In genomic region chr6:146300540-146300939, GRCh38 we compare ENCODE assay signal across 22 cellular contexts.
DNase-seq lines count a peak whose midpoint lies in the region; ATAC-seq, FAIRE-seq and TF ChIP-seq lines count a peak whose summit lies in the region.
"Had no signal": no experiment of that assay in that cellular context is flagged by ENCODE, and none has a peak within 500 bp of the region (broad histone marks: within the 10 kb centered on the region; RNA-seq: fewer than 3 reads in every experiment).

No MANE protein-coding gene starts in this region.

- no peak for TF ChIP-seq EP300 in SK-N-SH (IDR thresholded peaks at IDR 0.05; ENCODE audit: borderline replicate concordance in 1 of 2, low read depth in 1 of 2, low read length in 1 of 2)

- H3K4me1 ChIP-seq in SK-N-SH (ENCODE audit: control insufficient read depth in 1 of 2, insufficient read depth in 2 of 2, low read depth in 1 of 2, low read length in 1 of 2) = peaks cover 0 to 8% of the 10 kb centered on the region in 2 experiments; a peak in 2 of 4 replicates

- CTCF ChIA-PET in SK-N-SH (lab: Yijun Ruan, JAX) = no interaction called here

- no peaks in the 10 kb centered on the region for H3F3A ChIP-seq in SK-N-SH (replicated peaks; ENCODE audit: insufficient read depth)

- POLR2A ChIA-PET in SK-N-SH (lab: Yijun Ruan, JAX) = no interaction called here

- no peaks in the 10 kb centered on the region for H3K36me3 ChIP-seq in SK-N-SH (replicated peaks in 1 of 2; ENCODE audit: control insufficient read depth in 1 of 2, insufficient read depth in 2 of 2, low read length in 1 of 2)
- H3K36me3 ChIP-seq: HAP-1, MG63 had no signal

- no peaks in the 10 kb centered on the region for H3K79me2 ChIP-seq in SK-N-SH (ENCODE audit: insufficient read depth)

- no peaks in the 10 kb centered on the region for H3K27me3 ChIP-seq in SK-N-SH (ENCODE audit: insufficient read depth)
- H3K27me3 ChIP-seq: MG63 had no signal

- intact Hi-C loops in head of caudate nucleus (cut with DNase I) = no loop called here

- no peak overlapping the region for H3K4me3 ChIP-seq in SK-N-SH (ENCODE audit: low read depth in 2 of 2, low read length in 1 of 2)
- H3K4me3 ChIP-seq: GM23248, HAP-1, MG63 had no signal

- DNase-seq in SK-N-SH (no peak), SK-N-DZ (ENCODE audit: low spot score) (peak; percentile 6), head of caudate nucleus (no peak), NCI-H2171 treated with DMSO at 0.1 percent for 48 hours (lab: John Stamatoyannopoulos, UW) (no peak)
- DNase-seq in effector CD4-positive, alpha-beta T cell = no peak
- DNase-seq: Calu3; CD8-positive, alpha-beta memory T cell; DMS79; GM23248; MG63; NCI-H1417 treated with DMSO at 0.1 percent for 48 hours; NCI-H187; NCI-H69; NK-92 treated with Interleukin-12 subunit alpha and Interleukin-12 subunit beta, amount 100 ng/mL, for 24 hours; SHP77 treated with DMSO at 0.1 percent for 48 hours; T-cell had no signal

- H3K9ac ChIP-seq in SK-N-SH = no peak overlapping the region
- H3K9ac ChIP-seq: GM23248 had no signal

- 47% methylated on average over 3 of the region's 3 CpGs for WGBS in SK-N-SH (ENCODE audit: low lambda C conversion rate)

- TF ChIP-seq CTCF in SK-N-SH (IDR thresholded peaks at IDR 0.05) = no peak

- H3K27ac ChIP-seq in SK-N-SH (ENCODE audit: low read depth in 2 of 2, low read length in 1 of 2) = peak overlapping the region in 1 of 2 experiments; percentile 64; a peak in 2 of 4 replicates
- H3K27ac ChIP-seq: C4-2B, GM23248, RWPE1 had no signal

- H2AFZ ChIP-seq in SK-N-SH (ENCODE audit: low read depth) = no peak overlapping the region
- H2AFZ ChIP-seq: GM23248 had no signal

- ATAC-seq in SK-N-SH treated with all-trans-retinoic acid at 6 μM for 48 hours = peak; percentile 55; the same call in 1 of the 3 replicates
- ATAC-seq: T-cell had no signal

- no peaks in the 10 kb centered on the region for H3K9me2 ChIP-seq in SK-N-SH

- FAIRE-seq in islet of Langerhans (lab: Jason Lieb, UNC) = peak; percentile 89
- FAIRE-seq: HTR-8/SVneo had no signal

- TF ChIP-seq RAD21 in SK-N-SH (IDR thresholded peaks at IDR 0.05; ENCODE audit: low read length) = no peak

- no peaks in the 10 kb centered on the region for H4K20me1 ChIP-seq in SK-N-SH (ENCODE audit: insufficient read depth)

- no peaks in the 10 kb centered on the region for H3K9me3 ChIP-seq in SK-N-SH
- H3K9me3 ChIP-seq: HAP-1, MG63 had no signal

- no peak overlapping the region for H3K4me2 ChIP-seq in SK-N-SH

TF ChIP-seq in SK-N-SH treated with all-trans-retinoic acid at 6 μM for 48 hours, 23 proteins besides CTCF, POLR2A, EP300 and RAD21 (continues in another document):
- TF ChIP-seq TCF4 (CRISPR knock-in tag; IDR thresholded peaks at IDR 0.05; ENCODE audit: borderline replicate concordance) (no peak), BACH2 (CRISPR knock-in tag; IDR thresholded peaks at IDR 0.05; ENCODE audit: borderline replicate concordance) (no peak), ZNF70 (CRISPR knock-in tag; IDR thresholded peaks at IDR 0.05) (no peak), ARNTL (CRISPR knock-in tag; IDR thresholded peaks at IDR 0.05; ENCODE audit: borderline replicate concordance, low read depth) (no peak), ISL1 (CRISPR knock-in tag; IDR thresholded peaks at IDR 0.05) (no peak), OSR1 (CRISPR knock-in tag; IDR thresholded peaks at IDR 0.05) (no peak), ZFP3 (CRISPR knock-in tag; IDR thresholded peaks at IDR 0.05) (no peak), ZNF565 (CRISPR knock-in tag; conservative IDR thresholded peaks at IDR 0.05; ENCODE audit: low read depth) (no peak), ZNF8 (CRISPR knock-in tag; IDR thresholded peaks at IDR 0.05) (no peak), CSDC2 (CRISPR knock-in tag; IDR thresholded peaks at IDR 0.05) (no peak)
- TF ChIP-seq, protein P1, sequence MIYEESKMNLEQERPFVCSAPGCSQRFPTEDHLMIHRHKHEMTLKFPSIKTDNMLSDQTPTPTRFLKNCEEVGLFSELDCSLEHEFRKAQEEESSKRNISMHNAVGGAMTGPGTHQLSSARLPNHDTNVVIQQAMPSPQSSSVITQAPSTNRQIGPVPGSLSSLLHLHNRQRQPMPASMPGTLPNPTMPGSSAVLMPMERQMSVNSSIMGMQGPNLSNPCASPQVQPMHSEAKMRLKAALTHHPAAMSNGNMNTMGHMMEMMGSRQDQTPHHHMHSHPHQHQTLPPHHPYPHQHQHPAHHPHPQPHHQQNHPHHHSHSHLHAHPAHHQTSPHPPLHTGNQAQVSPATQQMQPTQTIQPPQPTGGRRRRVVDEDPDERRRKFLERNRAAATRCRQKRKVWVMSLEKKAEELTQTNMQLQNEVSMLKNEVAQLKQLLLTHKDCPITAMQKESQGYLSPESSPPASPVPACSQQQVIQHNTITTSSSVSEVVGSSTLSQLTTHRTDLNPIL (CRISPR knock-in tag; IDR thresholded peaks at IDR 0.05; ENCODE audit: low read depth) = no peak
- TF ChIP-seq, protein P2, sequence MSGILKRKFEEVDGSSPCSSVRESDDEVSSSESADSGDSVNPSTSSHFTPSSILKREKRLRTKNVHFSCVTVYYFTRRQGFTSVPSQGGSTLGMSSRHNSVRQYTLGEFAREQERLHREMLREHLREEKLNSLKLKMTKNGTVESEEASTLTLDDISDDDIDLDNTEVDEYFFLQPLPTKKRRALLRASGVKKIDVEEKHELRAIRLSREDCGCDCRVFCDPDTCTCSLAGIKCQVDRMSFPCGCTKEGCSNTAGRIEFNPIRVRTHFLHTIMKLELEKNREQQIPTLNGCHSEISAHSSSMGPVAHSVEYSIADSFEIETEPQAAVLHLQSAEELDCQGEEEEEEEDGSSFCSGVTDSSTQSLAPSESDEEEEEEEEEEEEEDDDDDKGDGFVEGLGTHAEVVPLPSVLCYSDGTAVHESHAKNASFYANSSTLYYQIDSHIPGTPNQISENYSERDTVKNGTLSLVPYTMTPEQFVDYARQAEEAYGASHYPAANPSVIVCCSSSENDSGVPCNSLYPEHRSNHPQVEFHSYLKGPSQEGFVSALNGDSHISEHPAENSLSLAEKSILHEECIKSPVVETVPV (CRISPR knock-in tag; IDR thresholded peaks at IDR 0.05) = no peak

TF ChIP-seq in SK-N-SH, 30 proteins besides CTCF, POLR2A, EP300 and RAD21 (continues in another document):
- TF ChIP-seq SMC3 (IDR thresholded peaks at IDR 0.05; ENCODE audit: low read depth, low read length) (no peak), FOXJ3 (CRISPR knock-in tag; IDR thresholded peaks at IDR 0.05) (no peak), FOXM1 (IDR thresholded peaks at IDR 0.05; ENCODE audit: low read depth) (no peak), GATA2 (CRISPR knock-in tag; IDR thresholded peaks at IDR 0.05) (no peak), RCOR1 (IDR thresholded peaks at IDR 0.05; ENCODE audit: low read length) (no peak), USF1 (IDR thresholded peaks at IDR 0.05; ENCODE audit: borderline replicate concordance, low read depth) (no peak), FOSL2 (IDR thresholded peaks at IDR 0.05; ENCODE audit: borderline replicate concordance, low read depth) (no peak), POLR2AphosphoS5 (IDR thresholded peaks at IDR 0.05; ENCODE audit: low read depth, low read length) (no peak), ELF1 (IDR thresholded peaks at IDR 0.05) (no peak), NRF1 (IDR thresholded peaks at IDR 0.05; ENCODE audit: low read depth, low read length) (no peak)
- TF ChIP-seq, protein P3, sequence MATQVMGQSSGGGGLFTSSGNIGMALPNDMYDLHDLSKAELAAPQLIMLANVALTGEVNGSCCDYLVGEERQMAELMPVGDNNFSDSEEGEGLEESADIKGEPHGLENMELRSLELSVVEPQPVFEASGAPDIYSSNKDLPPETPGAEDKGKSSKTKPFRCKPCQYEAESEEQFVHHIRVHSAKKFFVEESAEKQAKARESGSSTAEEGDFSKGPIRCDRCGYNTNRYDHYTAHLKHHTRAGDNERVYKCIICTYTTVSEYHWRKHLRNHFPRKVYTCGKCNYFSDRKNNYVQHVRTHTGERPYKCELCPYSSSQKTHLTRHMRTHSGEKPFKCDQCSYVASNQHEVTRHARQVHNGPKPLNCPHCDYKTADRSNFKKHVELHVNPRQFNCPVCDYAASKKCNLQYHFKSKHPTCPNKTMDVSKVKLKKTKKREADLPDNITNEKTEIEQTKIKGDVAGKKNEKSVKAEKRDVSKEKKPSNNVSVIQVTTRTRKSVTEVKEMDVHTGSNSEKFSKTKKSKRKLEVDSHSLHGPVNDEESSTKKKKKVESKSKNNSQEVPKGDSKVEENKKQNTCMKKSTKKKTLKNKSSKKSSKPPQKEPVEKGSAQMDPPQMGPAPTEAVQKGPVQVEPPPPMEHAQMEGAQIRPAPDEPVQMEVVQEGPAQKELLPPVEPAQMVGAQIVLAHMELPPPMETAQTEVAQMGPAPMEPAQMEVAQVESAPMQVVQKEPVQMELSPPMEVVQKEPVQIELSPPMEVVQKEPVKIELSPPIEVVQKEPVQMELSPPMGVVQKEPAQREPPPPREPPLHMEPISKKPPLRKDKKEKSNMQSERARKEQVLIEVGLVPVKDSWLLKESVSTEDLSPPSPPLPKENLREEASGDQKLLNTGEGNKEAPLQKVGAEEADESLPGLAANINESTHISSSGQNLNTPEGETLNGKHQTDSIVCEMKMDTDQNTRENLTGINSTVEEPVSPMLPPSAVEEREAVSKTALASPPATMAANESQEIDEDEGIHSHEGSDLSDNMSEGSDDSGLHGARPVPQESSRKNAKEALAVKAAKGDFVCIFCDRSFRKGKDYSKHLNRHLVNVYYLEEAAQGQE (IDR thresholded peaks at IDR 0.05; ENCODE audit: low read depth, low read length) = no peak
- TF ChIP-seq, protein P4, sequence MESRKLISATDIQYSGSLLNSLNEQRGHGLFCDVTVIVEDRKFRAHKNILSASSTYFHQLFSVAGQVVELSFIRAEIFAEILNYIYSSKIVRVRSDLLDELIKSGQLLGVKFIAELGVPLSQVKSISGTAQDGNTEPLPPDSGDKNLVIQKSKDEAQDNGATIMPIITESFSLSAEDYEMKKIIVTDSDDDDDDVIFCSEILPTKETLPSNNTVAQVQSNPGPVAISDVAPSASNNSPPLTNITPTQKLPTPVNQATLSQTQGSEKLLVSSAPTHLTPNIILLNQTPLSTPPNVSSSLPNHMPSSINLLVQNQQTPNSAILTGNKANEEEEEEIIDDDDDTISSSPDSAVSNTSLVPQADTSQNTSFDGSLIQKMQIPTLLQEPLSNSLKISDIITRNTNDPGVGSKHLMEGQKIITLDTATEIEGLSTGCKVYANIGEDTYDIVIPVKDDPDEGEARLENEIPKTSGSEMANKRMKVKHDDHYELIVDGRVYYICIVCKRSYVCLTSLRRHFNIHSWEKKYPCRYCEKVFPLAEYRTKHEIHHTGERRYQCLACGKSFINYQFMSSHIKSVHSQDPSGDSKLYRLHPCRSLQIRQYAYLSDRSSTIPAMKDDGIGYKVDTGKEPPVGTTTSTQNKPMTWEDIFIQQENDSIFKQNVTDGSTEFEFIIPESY (IDR thresholded peaks at IDR 0.05; ENCODE audit: borderline replicate concordance, low read depth) = no peak
